In genomic region chr11:119149371-119150275, GRCh38 we compare ENCODE assay signal across 9 cellular contexts. TPM values are rescaled to one million over a fixed set of nuclear protein-coding genes. Genes with fewer than 3 reads are reported as not detected.
DNase-seq lines count a peak whose midpoint lies in the region; ATAC-seq, FAIRE-seq and TF ChIP-seq lines count a peak whose summit lies in the region.
"Had no signal": no experiment of that assay in that cellular context is flagged by ENCODE, and none has a peak within 500 bp of the region (broad histone marks: within the 10 kb centered on the region; RNA-seq: fewer than 3 reads in every experiment).

No MANE protein-coding gene starts in this region.

- H3K4me1 ChIP-seq in esophagus (ENCODE audit: control insufficient read depth in 2 of 2, insufficient read depth in 2 of 2, low read length in 1 of 2) = peaks cover 2 to 19% of the 10 kb centered on the region in 2 donors

- DNase-seq in D721Med (ENCODE audit: insufficient read length, low spot score) (peak; percentile 73), NCI-H82 treated with DMSO at 0.1 percent for 48 hours (lab: John Stamatoyannopoulos, UW; ENCODE audit: unreplicated experiment) (peak; percentile 63), omental fat pad (ENCODE audit: low spot score) (no peak), COLO829 (ENCODE audit: low spot score) (no peak)

- WGBS in esophagus, 2 donors = 20 to 21% methylated on average over 46 to 63 of the region's 63 CpGs

- no peak overlapping the region for H3K27ac ChIP-seq in esophagus (ENCODE audit: low read depth in 2 of 2, low read length in 1 of 2)

- H3K9me3 ChIP-seq in esophagus (ENCODE audit: control insufficient read depth in 2 of 2, insufficient read depth in 1 of 2, low read depth in 1 of 2, low read length in 1 of 2) = no peaks in the 10 kb centered on the region

- H3K4me3 ChIP-seq in esophagus (ENCODE audit: low read depth in 1 of 2, low read length in 2 of 2) = peak overlapping the region; percentile 43 to 66

- ATAC-seq in omental fat pad (ENCODE audit: low FRiP score) (peak; percentile 43), GM18498 (IDR thresholded peaks at IDR 0.05; ENCODE audit: unreplicated experiment) (no peak), GM21825 (IDR thresholded peaks at IDR 0.05; ENCODE audit: unreplicated experiment) (no peak), GM21786 (IDR thresholded peaks at IDR 0.05; ENCODE audit: unreplicated experiment) (no peak)

- TF ChIP-seq CTCF in D721Med (IDR thresholded peaks at IDR 0.05; ENCODE audit: insufficient read depth, missing control alignments) (no peak), omental fat pad (IDR thresholded peaks at IDR 0.05) (no peak)

- H3K27me3 ChIP-seq in esophagus (ENCODE audit: control insufficient read depth in 1 of 2, insufficient read depth in 2 of 2, low read length in 2 of 2) = peaks cover 0 to 5% of the 10 kb centered on the region in 2 donors

- FAIRE-seq in D721Med (lab: Jason Lieb, UNC) = no peak

- H3K36me3 ChIP-seq in esophagus (ENCODE audit: control insufficient read depth in 2 of 2, insufficient read depth in 2 of 2, low read length in 1 of 2) = no peaks in the 10 kb centered on the region

RNA-seq across cellular contexts. Expression of gene ABCG4, which starts 0.8 kb away (rescaled TPM):
- polyA plus RNA-seq in esophagus = under 1 TPM; 0.21 to 0.81 TPM
- under 1 TPM in 2 of 4 donors, not detected in 2; 0.09 to 0.32 TPM for total RNA-seq in omental fat pad

RNA-seq across cellular contexts. Expression of gene NLRX1, which starts 18.9 kb away (rescaled TPM):
- polyA plus RNA-seq in esophagus = 10 to 100 TPM; 24.9 to 38.8 TPM
- 10 to 100 TPM in 3 of 4 donors, 1 to 10 TPM in 1; 7.9 to 26.0 (median 14.7) TPM for total RNA-seq in omental fat pad

RNA-seq across cellular contexts. Expression of gene HINFP, which starts 28.2 kb away (rescaled TPM):
- polyA plus RNA-seq in esophagus = 10 to 100 TPM in 1 of 2 donors, 1 to 10 TPM in 1; 9.1 to 16.0 TPM
- total RNA-seq in omental fat pad = 10 to 100 TPM; 10.2 to 31.0 (median 24.4) TPM

RNA-seq across cellular contexts. Expression of gene NHERF4, which starts 35.7 kb away (rescaled TPM):
- under 1 TPM; 0.05 to 0.41 TPM for polyA plus RNA-seq in esophagus
- 10 to 100 TPM in 1 of 4 donors, 1 to 10 TPM in 2, not detected in 1; 1.3 to 11.7 (median 1.4) TPM for total RNA-seq in omental fat pad
- total RNA-seq: LHCN-M2 had no signal

RNA-seq across cellular contexts. Expression of gene C2CD2L, which starts 42.5 kb away (rescaled TPM):
- polyA plus RNA-seq in esophagus = 10 to 100 TPM in 1 of 2 donors, 1 to 10 TPM in 1; 8.4 to 13.1 TPM
- 10 to 100 TPM in 1 of 4 donors, 1 to 10 TPM in 3; 8.2 to 10.7 (median 9.0) TPM for total RNA-seq in omental fat pad

Comparison
In these comparisons a context has a peak if more than half of its experiments do, and no peak if none do; other contexts are left out.
1. DNase-seq: peak in D721Med (single experiment) and NCI-H82 treated with DMSO at 0.1 percent for 48 hours (single experiment); none in omental fat pad (single experiment) and COLO829 (single experiment).